ENCODE assay signal across 8 cellular contexts in genomic region chr9:4740373-4740622, GRCh38. TPM values are rescaled to one million over a fixed set of nuclear protein-coding genes. Genes with fewer than 3 reads are reported as not detected.
DNase-seq lines count a peak whose midpoint lies in the region; ATAC-seq, FAIRE-seq and TF ChIP-seq lines count a peak whose summit lies in the region.

No MANE protein-coding gene starts in this region.

- peak overlapping the region; percentile 77 for H3K27ac Mint-ChIP-seq in HFFc6

- CTCF ChIA-PET in AG04449 (lab: Yijun Ruan, JAX), result interaction anchor here (1.0 to 2.1 kb wide), 14 partner anchors 9 to 850 kb away, joined by 3 to 11 read pairs (median 4); partner anchors contain the start of genes PLPP6 and SPATA6L
- CTCF ChIA-PET in K562 (lab: Yijun Ruan, JAX; ENCODE audit: low intra/inter-chr PET ratio), result no interaction called here

- H3K27ac ChIP-seq in K562 (ENCODE audit: extremely low read depth, low read depth, low read length), result peak overlapping the region; percentile 85
- H3K27ac ChIP-seq in lower lobe of right lung, result peak overlapping the region; percentile 94
- H3K27ac ChIP-seq in uterus, result peak overlapping the region; percentile 92 to 96

- in situ Hi-C loops in K562 (cut with MboI), result loop anchor here (25.0 kb wide), 1 partner anchor 697 kb away; the partner anchor contains the start of gene PLGRKT

- intact Hi-C loops in K562 (cut with micrococcal nuclease) (loop anchor here (2.0 to 10.0 kb wide), 3 partner anchors 63 to 355 kb away; partner anchors contain the start of genes CDC37L1 and PLPP6), lower lobe of right lung (cut with DNase I) (no loop called here), uterus (cut with DNase I; ENCODE audit: low total_unique reads) (loop anchor here (10.0 kb wide), 1 partner anchor 65 kb away; the partner anchor contains the start of gene CDC37L1)

- no peak for ATAC-seq in K562
- ATAC-seq in lower lobe of right lung, result no peak

- H3K4me1 ChIP-seq in K562 (replicated peaks in 1 of 2; ENCODE audit: control insufficient read depth in 2 of 2, insufficient read depth in 2 of 2, low read length in 2 of 2) (peaks cover 9 to 23% of the 10 kb centered on the region in 2 experiments; a peak in 4 of 5 replicates), lower lobe of right lung (peaks cover 19% of the 10 kb centered on the region), uterus (peaks cover 0 to 12% of the 10 kb centered on the region in 2 donors)

- FAIRE-seq in K562 (lab: Jason Lieb, UNC) (peak; percentile 26), frontal cortex (lab: Jason Lieb, UNC) (no peak)

- H3K9me3 ChIP-seq in K562 (replicated peaks; ENCODE audit: control insufficient read depth, insufficient read depth, low read depth, low read length) (no peaks in the 10 kb centered on the region), lower lobe of right lung (no peaks in the 10 kb centered on the region), uterus (no peaks in the 10 kb centered on the region)

- TF ChIP-seq POLR2A in K562 (conservative IDR thresholded peaks at IDR 0.05) (no peak), uterus (IDR thresholded peaks at IDR 0.05) (no peak)

- H3K4me3 ChIP-seq in AG04449 (ENCODE audit: low read depth, low read length) (peak overlapping the region; percentile 82), K562 (peak overlapping the region; percentile 89), lower lobe of right lung (peak overlapping the region; percentile 98), uterus (peak overlapping the region; percentile 64 to 75)

- no peaks in the 10 kb centered on the region for H3K9me1 ChIP-seq in K562 (ENCODE audit: control insufficient read depth, insufficient read depth, low read length)

- peaks cover 33% of the 10 kb centered on the region for H3K4me1 Mint-ChIP-seq in HFFc6 (ENCODE audit: low read depth)

- no peaks in the 10 kb centered on the region for H3K27me3 Mint-ChIP-seq in HFFc6 (ENCODE audit: insufficient read depth)

- no peak for DNase-seq in AG04449 (ENCODE audit: low read depth, low spot score)
- no peak for DNase-seq in HFFc6
- DNase-seq in K562 (ENCODE audit: extremely low read depth in 1 of 4, low spot score in 3 of 4), result no peak
- no peak for DNase-seq in lower lobe of right lung
- DNase-seq in uterus, result no peak
- DNase-seq in NCI-H1694 (lab: John Stamatoyannopoulos, UW), result no peak
- DNase-seq in frontal cortex (ENCODE audit: low spot score in 2 of 2), result no peak
- DNase-seq in germinal center (ENCODE audit: low spot score), result no peak

- TF ChIP-seq CTCF in AG04449 (IDR thresholded peaks at IDR 0.05; ENCODE audit: insufficient read depth, low read length, missing control alignments) (no peak), HFFc6 (IDR thresholded peaks at IDR 0.05) (no peak), K562 (IDR thresholded peaks at IDR 0.05 in 2 of 3, conservative IDR thresholded peaks at IDR 0.05 in 1 of 3; ENCODE audit: insufficient read depth in 2 of 3, low read depth in 1 of 3, low read length in 3 of 3) (no peak), lower lobe of right lung (IDR thresholded peaks at IDR 0.05) (no peak), uterus (IDR thresholded peaks at IDR 0.05) (no peak)

- H3K9me3 Mint-ChIP-seq in HFFc6, result no peaks in the 10 kb centered on the region

- 0% methylated on average over 5 of the region's 5 CpGs for WGBS in K562 (ENCODE audit: insufficient coverage, low coverage, missing lambda C conversion rate)

- peak overlapping the region; percentile 84 to 96 for H3K9ac ChIP-seq in K562 (ENCODE audit: insufficient read depth in 1 of 2, low read depth in 2 of 2, low read length in 2 of 2)

- H3K36me3 ChIP-seq in K562 (ENCODE audit: control insufficient read depth, insufficient read depth, low read length) (peaks cover 10% of the 10 kb centered on the region; the same call in 1 of the 3 replicates), lower lobe of right lung (no peaks in the 10 kb centered on the region), uterus (no peaks in the 10 kb centered on the region)

- H2AFZ ChIP-seq in K562 (ENCODE audit: low read depth, low read length), result peak overlapping the region; percentile 89

- TF ChIP-seq EP300 in K562 (IDR thresholded peaks at IDR 0.05; ENCODE audit: low read length), result no peak

- H3K27me3 ChIP-seq in K562 (ENCODE audit: control insufficient read depth in 2 of 2, insufficient read depth in 2 of 2, low read length in 2 of 2), result no peaks in the 10 kb centered on the region
- no peaks in the 10 kb centered on the region for H3K27me3 ChIP-seq in lower lobe of right lung (ENCODE audit: low read depth)
- H3K27me3 ChIP-seq in uterus, result no peaks in the 10 kb centered on the region

- H4K20me1 ChIP-seq in K562 (replicated peaks; ENCODE audit: control insufficient read depth, insufficient read depth, low read length), result no peaks in the 10 kb centered on the region

- peaks cover 61% of the 10 kb centered on the region for H3K79me2 ChIP-seq in K562 (ENCODE audit: control insufficient read depth, insufficient read depth, low read length)

- no peaks in the 10 kb centered on the region for H3K36me3 Mint-ChIP-seq in HFFc6 (ENCODE audit: low read depth)

- POLR2A ChIA-PET in AG04449 (lab: Yijun Ruan, JAX) (interaction anchor here (0.8 kb wide), 1 partner anchor 27 kb away, joined by 3 read pairs; no protein-coding TSS in a partner anchor), K562 (lab: Yijun Ruan, JAX) (interaction anchor here (0.6 to 1.6 kb wide), 2 partner anchors 8 to 64 kb away, joined by 3 to 4 read pairs; no protein-coding TSS in a partner anchor)

- H3K4me2 ChIP-seq in K562 (ENCODE audit: insufficient read depth, low read length), result peak overlapping the region; percentile 83

- TF ChIP-seq RAD21 in K562 (CRISPR knock-in tag; conservative IDR thresholded peaks at IDR 0.05 in 1 of 2, IDR thresholded peaks at IDR 0.05 in 1 of 2), result no peak

- no TSS peak for BruUV-seq in K562 (replicated peaks; lab: Mats Ljungman, UMichigan)

- H3K4me3 Mint-ChIP-seq in HFFc6, result peak overlapping the region; percentile 91

TF ChIP-seq in K562, 482 proteins besides CTCF, POLR2A, EP300 and RAD21:
- TF ChIP-seq TBP (optimal IDR thresholded peaks at IDR 0.05; ENCODE audit: low read depth, low read length) (peak; percentile 26), TAF15 (IDR thresholded peaks at IDR 0.05; ENCODE audit: low read depth, low read length) (no peak)

RNA-seq across cellular contexts. Expression of gene AK3, which starts 0.7 kb away (rescaled TPM):
- total RNA-seq in HFFc6 (2021; fragmentation: NEBNext Ultra II Directional; extraction: Animal tissue kit (Norgen Biotek cat#: 25700)), result 10 to 100 TPM; 42.2 to 46.0 (median 43.5) TPM
- total RNA-seq in K562 (2011; cell fraction: chromatin; rRNA removed; ENCODE audit: low replicate concordance), result 12.2 and 41.1 TPM in 2 replicates
- total RNA-seq in K562 (2011; cell fraction: nucleolus; rRNA removed), result 15.2 and 20.9 TPM in 2 replicates
- total RNA-seq in K562 (2011; cell fraction: nucleoplasm; rRNA removed), result 14.7 and 28.6 TPM in 2 replicates
- total RNA-seq in K562 (2014; rRNA removed) (78.6 and 148 TPM in 2 replicates), K562 (2014; rRNA removed; fragmentation: Illumina TruSeq; extraction: Trizol) (44.7 and 55.0 TPM in 2 replicates), K562 (2015; rRNA removed; fragmentation: Illumina TruSeq; extraction: Trizol) (34.2 and 40.5 TPM in 2 replicates), K562 (2021) (35.6 and 36.9 TPM in 2 replicates), lower lobe of right lung (40.4 TPM), uterus (100 to 1,000 TPM in 1 of 4 donors, 10 to 100 TPM in 3; 57.9 to 129 (median 78.4) TPM), frontal cortex (26.9 TPM)
- polyA plus RNA-seq in K562 (2011; rRNA removed) (33.6 and 47.4 TPM in 2 replicates), K562 (2014; fragmentation: Illumina TruSeq; extraction: Trizol) (43.2 and 49.7 TPM in 2 replicates), K562 (2014; fragmentation: Nextera tagmentation; extraction: Ambion mirVana) (10 to 100 TPM; 12.2 to 16.0 TPM), K562 (2014; rRNA removed) (39.7 and 41.8 TPM in 2 replicates)
- polyA plus RNA-seq in K562 (2011; cell fraction: cytosol; rRNA removed), result 12.4 and 15.0 TPM in 2 replicates
- 24.0 and 31.9 TPM in 2 replicates for polyA plus RNA-seq in K562 (2011; cell fraction: nucleus; rRNA removed)
- polyA plus RNA-seq in K562 (2012), result 29.8 and 35.5 TPM in 2 replicates
- 20.3 and 22.8 TPM in 2 replicates for polyA minus RNA-seq in K562 (2011; rRNA and poly(A)+ RNA removed)
- polyA minus RNA-seq in K562 (2011; cell fraction: cytosol; rRNA and poly(A)+ RNA removed), result 18.7 and 28.2 TPM in 2 replicates
- 30.8 and 33.7 TPM in 2 replicates for polyA minus RNA-seq in K562 (2011; cell fraction: nucleus; rRNA and poly(A)+ RNA removed)

RNA-seq across cellular contexts. Expression of gene RCL1, which starts 52.4 kb away (rescaled TPM):
- total RNA-seq in HFFc6 (2021; fragmentation: NEBNext Ultra II Directional; extraction: Animal tissue kit (Norgen Biotek cat#: 25700)), result 1 to 10 TPM; 7.4 to 9.8 (median 8.1) TPM
- total RNA-seq in K562 (2011; cell fraction: chromatin; rRNA removed; ENCODE audit: low replicate concordance), result 60.6 and 89.3 TPM in 2 replicates
- 32.9 and 33.2 TPM in 2 replicates for total RNA-seq in K562 (2011; cell fraction: nucleolus; rRNA removed)
- 50.7 and 56.7 TPM in 2 replicates for total RNA-seq in K562 (2011; cell fraction: nucleoplasm; rRNA removed)
- 47.4 and 53.9 TPM in 2 replicates for total RNA-seq in K562 (2014; rRNA removed)
- 35.7 and 37.7 TPM in 2 replicates for total RNA-seq in K562 (2014; rRNA removed; fragmentation: Illumina TruSeq; extraction: Trizol)
- total RNA-seq in K562 (2015; rRNA removed; fragmentation: Illumina TruSeq; extraction: Trizol), result 38.2 and 38.6 TPM in 2 replicates
- 46.4 and 47.5 TPM in 2 replicates for total RNA-seq in K562 (2021)
- 24.0 and 40.9 TPM in 2 replicates for polyA plus RNA-seq in K562 (2011; rRNA removed)
- polyA plus RNA-seq in K562 (2011; cell fraction: cytosol; rRNA removed), result 32.2 and 52.1 TPM in 2 replicates
- 45.1 and 54.2 TPM in 2 replicates for polyA plus RNA-seq in K562 (2011; cell fraction: nucleus; rRNA removed)
- 32.1 and 45.8 TPM in 2 replicates for polyA plus RNA-seq in K562 (2012)
- polyA plus RNA-seq in K562 (2014; fragmentation: Illumina TruSeq; extraction: Trizol), result 61.6 and 67.7 TPM in 2 replicates
- 10 to 100 TPM; 36.9 to 46.1 TPM for polyA plus RNA-seq in K562 (2014; fragmentation: Nextera tagmentation; extraction: Ambion mirVana)
- 34.3 and 37.4 TPM in 2 replicates for polyA plus RNA-seq in K562 (2014; rRNA removed)
- 37.0 and 57.9 TPM in 2 replicates for polyA minus RNA-seq in K562 (2011; rRNA and poly(A)+ RNA removed)
- 28.0 and 32.1 TPM in 2 replicates for polyA minus RNA-seq in K562 (2011; cell fraction: cytosol; rRNA and poly(A)+ RNA removed)
- 52.6 and 116 TPM in 2 replicates for polyA minus RNA-seq in K562 (2011; cell fraction: nucleus; rRNA and poly(A)+ RNA removed)
- total RNA-seq in lower lobe of right lung, result 22.9 TPM
- total RNA-seq in uterus, result 10 to 100 TPM; 21.3 to 49.7 (median 37.7) TPM
- total RNA-seq in frontal cortex, result 20.0 TPM
